ENCODE assay signal across 8 cellular contexts in the genomic region with DNA sequence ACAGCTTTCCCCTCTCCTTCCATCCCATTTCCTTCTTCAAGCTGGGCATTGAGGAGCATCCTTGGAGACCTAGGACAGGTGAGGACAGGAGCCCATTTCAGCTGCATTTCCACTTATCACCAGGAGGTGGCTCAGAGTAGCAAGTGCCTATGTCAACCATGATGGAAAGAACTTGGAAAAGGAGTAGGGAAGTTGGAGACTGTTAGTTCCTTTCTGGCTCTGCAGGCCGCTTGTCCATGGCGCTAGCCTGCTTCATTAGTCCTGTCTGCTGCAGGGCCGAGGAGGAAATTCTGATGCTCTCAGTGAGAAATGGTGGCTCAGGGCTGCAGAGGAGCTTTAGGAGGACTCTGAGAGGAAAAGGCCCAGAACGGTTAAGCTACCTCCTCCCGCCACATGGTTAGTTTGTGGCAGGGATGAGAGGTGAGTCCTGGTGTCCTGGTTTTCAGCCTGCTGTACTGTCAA. TPM values are rescaled to one million over a fixed set of nuclear protein-coding genes. Genes with fewer than 3 reads are reported as not detected.
DNase-seq lines count a peak whose midpoint lies in the region; ATAC-seq, FAIRE-seq and TF ChIP-seq lines count a peak whose summit lies in the region.

No MANE protein-coding gene starts in this region.

- no TSS peak for BruUV-seq in PC-3 (replicated peaks; lab: Mats Ljungman, UMichigan)

- WGBS in H9 (ENCODE audit: extremely low coverage, insufficient read length, low lambda C conversion rate): no CpG with 5 or more reads among the region's 5 CpGs
- WGBS in heart right ventricle, 2 donors: 41 to 51% methylated on average over 5 of the region's 5 CpGs
- 44 to 48% (median 47%) methylated on average over 5 of the region's 5 CpGs for WGBS in small intestine, 3 donors

- DNase-seq in BJ (ENCODE audit: low read depth) (no peak), H9 (peak; percentile 77), PC-3 (peak; percentile 81), heart right ventricle (peak in 1 of 2 donors; percentile 65), small intestine (peak; percentile 77), frontal cortex (ENCODE audit: low spot score in 2 of 2) (no peak)
- DNase-seq in activated naive CD4-positive, alpha-beta T cell treated with anti-CD3 and anti-CD28 coated beads, Interleukin-2, amount 50 U/mL, for 16 hours: peak; percentile 49

- H3K9me3 ChIP-seq in H9 (ENCODE audit: control insufficient read depth, low read depth, low read length) (no peaks in the 10 kb centered on the region), PC-3 (ENCODE audit: low read length) (no peaks in the 10 kb centered on the region), heart right ventricle (no peaks in the 10 kb centered on the region), small intestine (ENCODE audit: control insufficient read depth, low read depth) (no peaks in the 10 kb centered on the region)

- H3K9me3 Mint-ChIP-seq in H9: no peaks in the 10 kb centered on the region

- H4K5ac ChIP-seq in H9 (ENCODE audit: insufficient read length, low read depth, low read length): no peak overlapping the region

- H3K36me3 ChIP-seq in BJ (ENCODE audit: control insufficient read depth, insufficient read depth, low read length): no peaks in the 10 kb centered on the region
- H3K36me3 ChIP-seq in PC-3 (ENCODE audit: low read depth, low read length): no peaks in the 10 kb centered on the region
- H3K36me3 ChIP-seq in heart right ventricle: no peaks in the 10 kb centered on the region
- H3K36me3 ChIP-seq in small intestine (ENCODE audit: control insufficient read depth in 2 of 2, insufficient read depth in 2 of 2, low read length in 2 of 2): no peaks in the 10 kb centered on the region

- ATAC-seq in PC-3 (peak; percentile 75), heart right ventricle (peak; percentile 63 to 87 (median 84)), GM18858 (IDR thresholded peaks at IDR 0.05; ENCODE audit: unreplicated experiment) (no peak)

- no peak overlapping the region for H3K27ac Mint-ChIP-seq in H9

- H3K27ac ChIP-seq in H9 (ENCODE audit: insufficient read length, low read depth, low read length) (no peak overlapping the region), PC-3 (ENCODE audit: low read length) (no peak overlapping the region), heart right ventricle (no peak overlapping the region), small intestine (ENCODE audit: low read depth in 1 of 2, low read length in 1 of 2) (no peak overlapping the region)

- H2BK5ac ChIP-seq in H9 (ENCODE audit: insufficient read length, low read length): no peak overlapping the region

- no peak overlapping the region for H3K56ac ChIP-seq in H9 (ENCODE audit: insufficient read length, low read depth, low read length)

- no peaks in the 10 kb centered on the region for H3K36me3 Mint-ChIP-seq in H9 (ENCODE audit: insufficient read depth in 1 of 3, low read depth in 3 of 3)

- H3K4me1 ChIP-seq in H9 (ENCODE audit: insufficient read depth, low read length) (no peaks in the 10 kb centered on the region), PC-3 (ENCODE audit: insufficient read depth, low read length) (peaks cover 10% of the 10 kb centered on the region), heart right ventricle (peaks cover 0 to 13% (median 0%) of the 10 kb centered on the region in 9 donors), small intestine (ENCODE audit: control insufficient read depth in 2 of 2, insufficient read depth in 1 of 2, low read depth in 1 of 2, low read length in 1 of 2) (no peaks in the 10 kb centered on the region)

- no peak overlapping the region for H2BK20ac ChIP-seq in H9 (ENCODE audit: low read depth, low read length, poor library complexity, severe bottlenecking)

- H3K79me2 ChIP-seq in H9 (ENCODE audit: insufficient read depth, low read length): no peaks in the 10 kb centered on the region
- H3K79me2 ChIP-seq in PC-3 (ENCODE audit: low read length): no peaks in the 10 kb centered on the region

- H2AFZ ChIP-seq in H9 (ENCODE audit: low read length) (peak overlapping the region; percentile 86), PC-3 (ENCODE audit: low read length) (no peak overlapping the region; the same call in 1 of the 2 replicates)

- intact Hi-C loops in PC-3 (cut with micrococcal nuclease): loop anchor here (1.0 kb wide), 1 partner anchor 23 kb away; no protein-coding TSS in a partner anchor
- intact Hi-C loops in heart right ventricle (cut with DNase I): loop anchor here in 7 of 10 donors (1.0 to 2.0 kb wide), 3 partner anchors 20 to 24 kb away; no protein-coding TSS in a partner anchor

- H3K27me3 Mint-ChIP-seq in H9 (ENCODE audit: low read depth): peaks cover 3% of the 10 kb centered on the region

- FAIRE-seq in small intestine (lab: Jason Lieb, UNC) (no peak), frontal cortex (lab: Jason Lieb, UNC) (no peak)

- H2BK12ac ChIP-seq in H9 (ENCODE audit: insufficient read length, low read depth, low read length): no peak overlapping the region

- no peak overlapping the region for H3K18ac ChIP-seq in H9 (ENCODE audit: insufficient read length, low read depth, low read length)

- no peaks in the 10 kb centered on the region for H3F3A ChIP-seq in PC-3 (ENCODE audit: low read length, unreplicated experiment)

- no peak overlapping the region for H3K23ac ChIP-seq in H9 (ENCODE audit: insufficient read length, low read depth, low read length)

- POLR2A ChIA-PET in BJ (lab: Charles Lee) (no interaction called here), PC-3 (lab: Charles Lee; ENCODE audit: unreplicated experiment) (interaction anchor here (0.7 kb wide), 1 partner anchor 18 kb away, joined by 3 read pairs; no protein-coding TSS in a partner anchor)

- no peak overlapping the region for H2AK5ac ChIP-seq in H9 (ENCODE audit: insufficient read length, low read length)

- H2BK15ac ChIP-seq in H9 (ENCODE audit: low read depth, low read length): no peak overlapping the region

- H3K4me3 ChIP-seq in BJ (ENCODE audit: low read depth, low read length) (no peak overlapping the region), PC-3 (ENCODE audit: low read length) (no peak overlapping the region), heart right ventricle (no peak overlapping the region), small intestine (ENCODE audit: low read depth in 1 of 2, low read length in 2 of 2) (no peak overlapping the region)

- H4K20me1 ChIP-seq in H9 (ENCODE audit: control insufficient read depth, insufficient read depth, insufficient read length) (no peaks in the 10 kb centered on the region), PC-3 (ENCODE audit: low read length) (no peaks in the 10 kb centered on the region)

- CTCF ChIA-PET in BJ (lab: Yijun Ruan, JAX): interaction anchor here (0.6 to 13.9 kb wide), 23 partner anchors 10 to 1001 kb away, joined by 3 to 316 read pairs (median 4); a partner anchor contains a TSS
- CTCF ChIA-PET in PC-3 (lab: Charles Lee): interaction anchor here (1.3 kb wide), 4 partner anchors 22 to 43 kb away, joined by 3 to 4 read pairs (median 4); no protein-coding TSS in a partner anchor

- H3K4ac ChIP-seq in H9 (ENCODE audit: low read depth, low read length): no peak overlapping the region

- peaks cover 6 to 11% of the 10 kb centered on the region in 2 experiments for H3K4me1 Mint-ChIP-seq in H9

- H4K8ac ChIP-seq in H9 (replicated peaks; ENCODE audit: insufficient read length, low read depth, low read length): no peak overlapping the region

- no peak overlapping the region for H3K4me2 ChIP-seq in H9 (ENCODE audit: insufficient read depth, insufficient read length, low read length)
- no peak overlapping the region for H3K4me2 ChIP-seq in PC-3 (ENCODE audit: low read length)

- H3K27me3 ChIP-seq in BJ (ENCODE audit: control insufficient read depth, insufficient read depth, low read length) (peaks cover 11% of the 10 kb centered on the region), H9 (ENCODE audit: insufficient read depth, low read length) (no peaks in the 10 kb centered on the region), PC-3 (ENCODE audit: low read length) (no peaks in the 10 kb centered on the region), heart right ventricle (peaks cover 0 to 23% (median 2%) of the 10 kb centered on the region in 7 donors), small intestine (ENCODE audit: control insufficient read depth in 2 of 2, insufficient read depth in 2 of 2, low read length in 2 of 2) (no peaks in the 10 kb centered on the region)

- H3K9me2 ChIP-seq in PC-3 (replicated peaks; ENCODE audit: low read length): no peaks in the 10 kb centered on the region

- H3K4me3 Mint-ChIP-seq in H9: no peak overlapping the region

- H3T11ph ChIP-seq in H9 (ENCODE audit: low read length): no peak overlapping the region

- no peak overlapping the region for H2BK120ac ChIP-seq in H9 (ENCODE audit: low read depth, low read length, poor library complexity, severe bottlenecking)

- peak; percentile 87 for TF ChIP-seq CTCF in BJ (IDR thresholded peaks at IDR 0.05; ENCODE audit: insufficient read depth, low read depth, low read length)
- peak; percentile 85 for TF ChIP-seq CTCF in H9 (conservative IDR thresholded peaks at IDR 0.05)
- peak; percentile 82 for TF ChIP-seq CTCF in PC-3 (conservative IDR thresholded peaks at IDR 0.05; ENCODE audit: low read depth, low read length)
- peak; percentile 73 to 85 (median 84) for TF ChIP-seq CTCF in heart right ventricle (IDR thresholded peaks at IDR 0.05)

- H3K79me1 ChIP-seq in H9 (ENCODE audit: insufficient read depth, low read depth, low read length, poor library complexity, severe bottlenecking): no peaks in the 10 kb centered on the region

- no peaks in the 10 kb centered on the region for H3K23me2 ChIP-seq in H9 (ENCODE audit: insufficient read length, low read depth, low read length, poor library complexity, severe bottlenecking)

- no peak overlapping the region for H3K9ac ChIP-seq in H9 (ENCODE audit: extremely low read depth, insufficient read length, low read length)
- no peak overlapping the region for H3K9ac ChIP-seq in PC-3 (ENCODE audit: low read length)

- H4K91ac ChIP-seq in H9 (ENCODE audit: insufficient read length, low read depth, low read length): no peak overlapping the region

- no peak overlapping the region for H3K14ac ChIP-seq in H9 (ENCODE audit: insufficient read depth, low read length)

RNA-seq across cellular contexts. Expression of a gene that starts 7.0 kb away (rescaled TPM):
- polyA plus RNA-seq in BJ (2011; rRNA removed) (61.9 and 107 TPM in 2 replicates), heart right ventricle (10 to 100 TPM; 34.2 to 45.1 TPM), small intestine (10 to 100 TPM in 2 of 3 donors, 1 to 10 TPM in 1; 7.8 to 40.7 (median 10.3) TPM)
- polyA minus RNA-seq in BJ (2011; rRNA and poly(A)+ RNA removed): 28.8 and 45.3 TPM in 2 replicates
- total RNA-seq in H9 (2021) (125 and 133 TPM in 2 replicates), PC-3 (2014; rRNA removed) (85.3 and 85.6 TPM in 2 replicates), heart right ventricle (10 to 100 TPM; 26.5 to 77.1 (median 38.1) TPM), frontal cortex (24.9 TPM)

RNA-seq across cellular contexts. Expression of a gene that starts 44.0 kb away (rescaled TPM):
- 308 and 406 TPM in 2 replicates for polyA plus RNA-seq in BJ (2011; rRNA removed)
- 66.8 and 66.9 TPM in 2 replicates for polyA minus RNA-seq in BJ (2011; rRNA and poly(A)+ RNA removed)
- 89.1 and 90.9 TPM in 2 replicates for total RNA-seq in H9 (2021)
- 115 and 164 TPM in 2 replicates for total RNA-seq in PC-3 (2014; rRNA removed)
- 100 to 1,000 TPM; 167 to 212 (median 188) TPM for total RNA-seq in heart right ventricle
- 100 to 1,000 TPM in 1 of 2 donors, 10 to 100 TPM in 1; 89.9 to 121 TPM for polyA plus RNA-seq in heart right ventricle
- polyA plus RNA-seq in small intestine: 100 to 1,000 TPM in 1 of 3 donors, 10 to 100 TPM in 2; 57.7 to 113 (median 82.4) TPM
- total RNA-seq in frontal cortex: 106 TPM

Comparison
In these comparisons a context has a peak if more than half of its experiments do, and no peak if none do; other contexts are left out.
1. DNase-seq: peak in H9 (single experiment), PC-3 (single experiment), activated naive CD4-positive, alpha-beta T cell treated with anti-CD3 and anti-CD28 coated beads, Interleukin-2, amount 50 U/mL, for 16 hours (single experiment) and small intestine (single experiment); none in BJ (single experiment) and frontal cortex (0 of 2).
2. Peak in every context shown above with its lines, with median percentiles within 50 percentile points of each other: CTCF ChIP-seq.